In the genomic region with DNA sequence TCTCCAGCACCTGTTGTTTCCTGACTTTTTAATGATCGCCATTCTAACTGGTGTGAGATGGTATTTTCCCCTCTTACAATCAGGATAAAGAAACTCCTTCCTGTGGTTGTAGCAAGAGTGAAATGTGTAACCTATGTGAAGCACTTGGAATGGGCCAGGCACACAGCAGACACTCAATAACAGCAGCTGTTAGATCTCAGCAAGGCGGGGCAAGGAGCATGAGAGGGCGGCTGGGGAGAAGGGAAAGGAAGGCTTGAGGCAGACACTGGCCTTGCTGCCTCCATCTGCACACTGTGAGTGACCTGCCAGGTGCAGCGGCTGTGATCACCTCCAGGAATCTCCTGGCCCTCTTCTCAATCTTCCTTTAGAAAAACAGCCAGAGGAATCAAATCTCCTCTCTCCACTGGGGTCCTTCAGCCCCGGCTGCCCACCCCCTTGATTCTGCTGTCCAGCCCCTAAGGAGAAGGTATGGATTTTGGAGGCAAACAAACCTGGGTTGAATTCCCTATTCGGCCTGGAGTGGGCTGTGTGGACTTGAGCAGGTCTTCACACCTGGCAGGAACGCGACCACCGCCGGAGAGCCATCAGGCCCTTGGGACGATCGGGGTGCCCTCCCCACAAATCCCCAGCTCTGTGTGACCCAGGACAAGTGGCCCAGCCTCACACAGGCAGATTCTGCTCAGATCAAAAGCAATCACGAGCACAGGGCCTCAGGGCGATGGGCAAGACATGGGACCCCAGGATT, we compare ENCODE assay signal across 2 cellular contexts.
TF ChIP-seq lines count a peak whose summit lies in the region.

No MANE protein-coding gene starts in this region.

TF ChIP-seq in WTC11, 78 proteins besides CTCF, POLR2A, EP300 and RAD21:
- TF ChIP-seq, protein P1, sequence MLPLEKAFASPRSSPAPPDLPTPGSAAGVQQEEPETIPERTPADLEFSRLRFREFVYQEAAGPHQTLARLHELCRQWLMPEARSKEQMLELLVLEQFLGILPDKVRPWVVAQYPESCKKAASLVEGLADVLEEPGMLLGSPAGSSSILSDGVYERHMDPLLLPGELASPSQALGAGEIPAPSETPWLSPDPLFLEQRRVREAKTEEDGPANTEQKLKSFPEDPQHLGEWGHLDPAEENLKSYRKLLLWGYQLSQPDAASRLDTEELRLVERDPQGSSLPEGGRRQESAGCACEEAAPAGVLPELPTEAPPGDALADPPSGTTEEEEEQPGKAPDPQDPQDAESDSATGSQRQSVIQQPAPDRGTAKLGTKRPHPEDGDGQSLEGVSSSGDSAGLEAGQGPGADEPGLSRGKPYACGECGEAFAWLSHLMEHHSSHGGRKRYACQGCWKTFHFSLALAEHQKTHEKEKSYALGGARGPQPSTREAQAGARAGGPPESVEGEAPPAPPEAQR (CRISPR knock-in tag; IDR thresholded peaks at IDR 0.05) = no peak
- TF ChIP-seq RELA (CRISPR knock-in tag; IDR thresholded peaks at IDR 0.05; ENCODE audit: borderline replicate concordance) (0 out of 2 replicates have a peak, but pooled peaks have one; percentile 31), ZNF263 (CRISPR knock-in tag; IDR thresholded peaks at IDR 0.05; ENCODE audit: low read depth) (no peak), ZNF138 (CRISPR knock-in tag; conservative IDR thresholded peaks at IDR 0.05) (no peak), ZNF396 (CRISPR knock-in tag; IDR thresholded peaks at IDR 0.05; ENCODE audit: borderline replicate concordance) (no peak), JUN (CRISPR knock-in tag; IDR thresholded peaks at IDR 0.05) (no peak), CBFB (CRISPR knock-in tag; IDR thresholded peaks at IDR 0.05; ENCODE audit: low read depth) (no peak), E2F5 (CRISPR knock-in tag; IDR thresholded peaks at IDR 0.05) (no peak), ZNF416 (CRISPR knock-in tag; IDR thresholded peaks at IDR 0.05) (no peak)

TF ChIP-seq in HepG2, 621 proteins besides CTCF, POLR2A, EP300 and RAD21:
- no peak for TF ChIP-seq ZNF574 (CRISPR knock-in tag; IDR thresholded peaks at IDR 0.05)
- TF ChIP-seq, protein P2, sequence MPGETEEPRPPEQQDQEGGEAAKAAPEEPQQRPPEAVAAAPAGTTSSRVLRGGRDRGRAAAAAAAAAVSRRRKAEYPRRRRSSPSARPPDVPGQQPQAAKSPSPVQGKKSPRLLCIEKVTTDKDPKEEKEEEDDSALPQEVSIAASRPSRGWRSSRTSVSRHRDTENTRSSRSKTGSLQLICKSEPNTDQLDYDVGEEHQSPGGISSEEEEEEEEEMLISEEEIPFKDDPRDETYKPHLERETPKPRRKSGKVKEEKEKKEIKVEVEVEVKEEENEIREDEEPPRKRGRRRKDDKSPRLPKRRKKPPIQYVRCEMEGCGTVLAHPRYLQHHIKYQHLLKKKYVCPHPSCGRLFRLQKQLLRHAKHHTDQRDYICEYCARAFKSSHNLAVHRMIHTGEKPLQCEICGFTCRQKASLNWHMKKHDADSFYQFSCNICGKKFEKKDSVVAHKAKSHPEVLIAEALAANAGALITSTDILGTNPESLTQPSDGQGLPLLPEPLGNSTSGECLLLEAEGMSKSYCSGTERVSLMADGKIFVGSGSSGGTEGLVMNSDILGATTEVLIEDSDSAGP (CRISPR knock-in tag; IDR thresholded peaks at IDR 0.05; ENCODE audit: borderline replicate concordance) = peak; percentile 22; the same call in 1 of the 2 replicates
- TF ChIP-seq, protein P3, sequence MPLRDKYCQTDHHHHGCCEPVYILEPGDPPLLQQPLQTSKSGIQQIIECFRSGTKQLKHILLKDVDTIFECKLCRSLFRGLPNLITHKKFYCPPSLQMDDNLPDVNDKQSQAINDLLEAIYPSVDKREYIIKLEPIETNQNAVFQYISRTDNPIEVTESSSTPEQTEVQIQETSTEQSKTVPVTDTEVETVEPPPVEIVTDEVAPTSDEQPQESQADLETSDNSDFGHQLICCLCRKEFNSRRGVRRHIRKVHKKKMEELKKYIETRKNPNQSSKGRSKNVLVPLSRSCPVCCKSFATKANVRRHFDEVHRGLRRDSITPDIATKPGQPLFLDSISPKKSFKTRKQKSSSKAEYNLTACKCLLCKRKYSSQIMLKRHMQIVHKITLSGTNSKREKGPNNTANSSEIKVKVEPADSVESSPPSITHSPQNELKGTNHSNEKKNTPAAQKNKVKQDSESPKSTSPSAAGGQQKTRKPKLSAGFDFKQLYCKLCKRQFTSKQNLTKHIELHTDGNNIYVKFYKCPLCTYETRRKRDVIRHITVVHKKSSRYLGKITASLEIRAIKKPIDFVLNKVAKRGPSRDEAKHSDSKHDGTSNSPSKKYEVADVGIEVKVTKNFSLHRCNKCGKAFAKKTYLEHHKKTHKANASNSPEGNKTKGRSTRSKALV (CRISPR knock-in tag; IDR thresholded peaks at IDR 0.05) = no peak
